In genomic region chr4:120232050-120232449, GRCh38 we compare ENCODE assay signal across 20 cellular contexts.
DNase-seq lines count a peak whose midpoint lies in the region; ATAC-seq, FAIRE-seq and TF ChIP-seq lines count a peak whose summit lies in the region.
"Had no signal": no experiment of that assay in that cellular context is flagged by ENCODE, and none has a peak within 500 bp of the region (broad histone marks: within the 10 kb centered on the region; RNA-seq: fewer than 3 reads in every experiment).

No MANE protein-coding gene starts in this region.

- H4K20me1 ChIP-seq in IMR-90 (ENCODE audit: insufficient read depth, low read length) (no peaks in the 10 kb centered on the region), astrocyte (ENCODE audit: insufficient read depth, low read length) (no peaks in the 10 kb centered on the region)
- H4K20me1 ChIP-seq: BLaER1 had no signal

- WGBS in IMR-90 (ENCODE audit: extremely low coverage in 2 of 2, insufficient read length in 1 of 2), 2 experiments, result 0% methylated on average over 1 of the region's 1 CpG; no CpG with 5 or more reads in 1 of the 2 experiments

- H3K27me3 ChIP-seq in IMR-90 (ENCODE audit: control insufficient read depth, insufficient read depth, low read length) (no peaks in the 10 kb centered on the region), astrocyte (ENCODE audit: insufficient read depth, low read length) (no peaks in the 10 kb centered on the region)
- H3K27me3 ChIP-seq: BLaER1 had no signal

- BruUV-seq in IMR-90 (replicated peaks; lab: Mats Ljungman, UMichigan), result no TSS peak

- no peak for ATAC-seq in IMR-90 (ENCODE audit: low read depth)

- H3K4ac ChIP-seq in IMR-90 (ENCODE audit: low read depth, low read length), result no peak overlapping the region

- H3K4me3 Mint-ChIP-seq in astrocyte (ENCODE audit: unreplicated experiment), result no peak overlapping the region
- H3K4me3 Mint-ChIP-seq: CD14-positive monocyte; CD4-positive, alpha-beta memory T cell; IgD-negative memory B cell had no signal

- H3K9me1 ChIP-seq in IMR-90 (ENCODE audit: insufficient read depth, low read length), result no peaks in the 10 kb centered on the region

- intact Hi-C loops in IMR-90 (cut with micrococcal nuclease), result no loop called here

- peaks cover 3% of the 10 kb centered on the region for H3K9me3 Mint-ChIP-seq in astrocyte (ENCODE audit: unreplicated experiment)

- peaks cover 4% of the 10 kb centered on the region for H3K4me1 Mint-ChIP-seq in astrocyte (ENCODE audit: low read depth, unreplicated experiment)
- H3K4me1 Mint-ChIP-seq: CD4-positive, alpha-beta memory T cell; IgD-negative memory B cell had no signal

- no peak overlapping the region for H2BK120ac ChIP-seq in IMR-90 (ENCODE audit: low read depth, low read length)

- dilution Hi-C loops in IMR-90 (cut with HindIII; ENCODE audit: low sequenced_read_pairs, unreplicated experiment), result no loop called here

- H3K79me2 ChIP-seq in astrocyte (ENCODE audit: insufficient read depth, low read length), result no peaks in the 10 kb centered on the region

- H2BK5ac ChIP-seq in IMR-90 (ENCODE audit: low read depth, low read length, poor library complexity, severe bottlenecking), result no peak overlapping the region

- no peak overlapping the region for H2BK15ac ChIP-seq in IMR-90 (ENCODE audit: low read depth, low read length)

- H3K27me3 Mint-ChIP-seq in astrocyte (ENCODE audit: low read depth, unreplicated experiment), result no peaks in the 10 kb centered on the region

- peak; percentile 1 for DNase-seq in IMR-90
- peak; percentile 20 for DNase-seq in astrocyte (ENCODE audit: low read depth)
- DNase-seq in choroid plexus epithelial cell (ENCODE audit: low read depth), result peak; percentile 31
- DNase-seq in iris pigment epithelial cell (ENCODE audit: low read depth), result peak; percentile 65
- no peak for DNase-seq in NCI-H146 (lab: John Stamatoyannopoulos, UW)
- DNase-seq in stimulated activated CD8-positive, alpha-beta memory T cell treated with anti-CD3 and anti-CD28 coated beads, Interleukin-4, amount 100 ng/mL, for 48 hours, result no peak
- DNase-seq in medulla oblongata (ENCODE audit: extremely low spot score), result no peak
- no peak for DNase-seq in DMS114 treated with DMSO at 0.1 percent for 48 hours (lab: John Stamatoyannopoulos, UW; ENCODE audit: unreplicated experiment)
- DNase-seq: 8988T; CD4-positive, alpha-beta memory T cell; DMS79 treated with DMSO at 0.1 percent for 48 hours; GF-D8; GM23248 had no signal

- H3K23ac ChIP-seq in IMR-90 (ENCODE audit: low read depth, low read length), result no peak overlapping the region

- TF ChIP-seq CTCF in IMR-90 (conservative IDR thresholded peaks at IDR 0.05; ENCODE audit: low read depth, low read length), result no peak
- TF ChIP-seq CTCF in astrocyte (IDR thresholded peaks at IDR 0.05; ENCODE audit: insufficient read depth, low read depth, low read length), result no peak
- no peak for TF ChIP-seq CTCF in choroid plexus epithelial cell (conservative IDR thresholded peaks at IDR 0.05; ENCODE audit: low read depth, low read length)

- POLR2A ChIA-PET in IMR-90 (lab: Charles Lee; ENCODE audit: unreplicated experiment), result no interaction called here

- H3K36me3 ChIP-seq in IMR-90 (ENCODE audit: control insufficient read depth, insufficient read depth, low read length) (no peaks in the 10 kb centered on the region), astrocyte (ENCODE audit: insufficient read depth, low read length) (no peaks in the 10 kb centered on the region)
- H3K36me3 ChIP-seq: BLaER1, HAP-1 had no signal

- H3K4me1 ChIP-seq in IMR-90 (ENCODE audit: control insufficient read depth, insufficient read depth, low read length) (no peaks in the 10 kb centered on the region), astrocyte (ENCODE audit: insufficient read depth, low read length) (no peaks in the 10 kb centered on the region)
- H3K4me1 ChIP-seq: BLaER1, HAP-1 had no signal

- no peak overlapping the region for H3K18ac ChIP-seq in IMR-90 (ENCODE audit: low read depth, low read length)

- no peak for TF ChIP-seq RAD21 in IMR-90 (IDR thresholded peaks at IDR 0.05; ENCODE audit: low read length)

- no peak overlapping the region for H2AK9ac ChIP-seq in IMR-90 (replicated peaks; ENCODE audit: low read depth, low read length, poor library complexity)

- no peak overlapping the region for H3K4me2 ChIP-seq in IMR-90 (ENCODE audit: low read depth, low read length)
- H3K4me2 ChIP-seq in astrocyte (ENCODE audit: low read length), result peak overlapping the region; percentile 25
- H3K4me2 ChIP-seq: BLaER1 had no signal

- H3K27ac Mint-ChIP-seq in astrocyte (ENCODE audit: unreplicated experiment), result no peak overlapping the region
- H3K27ac Mint-ChIP-seq: CD14-positive monocyte; CD4-positive, alpha-beta memory T cell; IgD-negative memory B cell had no signal

- H4K91ac ChIP-seq in IMR-90 (ENCODE audit: insufficient read depth, low read depth, low read length), result no peak overlapping the region

- H2BK20ac ChIP-seq in IMR-90 (ENCODE audit: low read depth, low read length), result no peak overlapping the region

- in situ Hi-C loops in IMR-90 (cut with MboI; ENCODE audit: low sequenced_read_pairs), result no loop called here

- H4K8ac ChIP-seq in IMR-90 (ENCODE audit: low read depth in 2 of 2, low read length in 2 of 2), result no peak overlapping the region

- no peak for TF ChIP-seq POLR2A in IMR-90 (IDR thresholded peaks at IDR 0.05; ENCODE audit: low read depth, low read length)

- no peak overlapping the region for H3K9ac ChIP-seq in IMR-90 (ENCODE audit: low read depth, low read length)
- no peak overlapping the region for H3K9ac ChIP-seq in astrocyte (ENCODE audit: low read length)
- H3K9ac ChIP-seq: BLaER1, GM23248 had no signal

- H3K14ac ChIP-seq in IMR-90 (replicated peaks; ENCODE audit: low read depth, low read length), result no peak overlapping the region

- no peak for FAIRE-seq in astrocyte (lab: Jason Lieb, UNC)
- FAIRE-seq: GM12891, GM19239, HTR-8/SVneo had no signal

- H3K9me3 ChIP-seq in IMR-90 (ENCODE audit: control insufficient read depth, insufficient read depth, low read length), result no peaks in the 10 kb centered on the region
- no peaks in the 10 kb centered on the region for H3K9me3 ChIP-seq in astrocyte (ENCODE audit: insufficient read depth, low read depth, low read length)
- H3K9me3 ChIP-seq: BLaER1, HAP-1 had no signal

- H2AK5ac ChIP-seq in IMR-90 (ENCODE audit: low read depth, low read length), result no peak overlapping the region

- H3K4me3 ChIP-seq in IMR-90 (ENCODE audit: insufficient read depth, low read depth, low read length) (no peak overlapping the region), astrocyte (ENCODE audit: insufficient read depth, low read depth, low read length) (no peak overlapping the region), choroid plexus epithelial cell (ENCODE audit: low read depth, low read length) (no peak overlapping the region)
- H3K4me3 ChIP-seq: BLaER1, GM23248, HAP-1 had no signal

- H2AFZ ChIP-seq in IMR-90 (replicated peaks; ENCODE audit: low read length, poor library complexity) (no peak overlapping the region), astrocyte (ENCODE audit: low read depth, low read length) (no peak overlapping the region)
- H2AFZ ChIP-seq: GM23248 had no signal

- H3K36me3 Mint-ChIP-seq in astrocyte (ENCODE audit: low read depth, unreplicated experiment), result no peaks in the 10 kb centered on the region
- H3K36me3 Mint-ChIP-seq: CD14-positive monocyte; CD4-positive, alpha-beta memory T cell had no signal

- H3K56ac ChIP-seq in IMR-90 (ENCODE audit: extremely low read depth, insufficient read depth, low read length), result no peak overlapping the region

- CTCF ChIA-PET in IMR-90 (lab: Yijun Ruan, JAX), result no interaction called here

- H3K27ac ChIP-seq in IMR-90 (ENCODE audit: insufficient read depth, low read length) (no peak overlapping the region), astrocyte (ENCODE audit: low read depth, low read length) (no peak overlapping the region)
- H3K27ac ChIP-seq: BLaER1, GM23248 had no signal

- H4K5ac ChIP-seq in IMR-90 (ENCODE audit: low read depth, low read length), result no peak overlapping the region

- no peaks in the 10 kb centered on the region for H3K79me1 ChIP-seq in IMR-90 (ENCODE audit: low read depth in 1 of 2, low read length in 2 of 2)

TF ChIP-seq in IMR-90, 13 proteins besides CTCF, POLR2A, EP300 and RAD21:
- TF ChIP-seq SMC3 (IDR thresholded peaks at IDR 0.05; ENCODE audit: low read depth, low read length) (no peak), MXI1 (IDR thresholded peaks at IDR 0.05; ENCODE audit: borderline replicate concordance, low read depth, low read length) (no peak), NFE2L2 (IDR thresholded peaks at IDR 0.05; ENCODE audit: low read depth, low read length) (no peak), FOS (IDR thresholded peaks at IDR 0.05; ENCODE audit: low read depth, low read length) (no peak), BHLHE40 (IDR thresholded peaks at IDR 0.05; ENCODE audit: low read depth, low read length) (no peak), RCOR1 (IDR thresholded peaks at IDR 0.05; ENCODE audit: insufficient replicate concordance, low read length) (no peak), MAFK (IDR thresholded peaks at IDR 0.05; ENCODE audit: low read depth, low read length) (no peak), CEBPB (IDR thresholded peaks at IDR 0.05; ENCODE audit: low read depth, low read length) (no peak), MAZ (IDR thresholded peaks at IDR 0.05; ENCODE audit: borderline replicate concordance, low read depth, low read length) (no peak), CHD1 (IDR thresholded peaks at IDR 0.05; ENCODE audit: low read depth, low read length) (no peak), ELK1 (IDR thresholded peaks at IDR 0.05; ENCODE audit: borderline replicate concordance, low read depth, low read length) (no peak), USF2 (IDR thresholded peaks at IDR 0.05; ENCODE audit: low read depth, low read length) (no peak), RFX5 (IDR thresholded peaks at IDR 0.05; ENCODE audit: low read depth, low read length) (no peak)
TF ChIP-seq in IMR-90: peak in this region for 0.

Comparison
In these comparisons a context has a peak if more than half of its experiments do, and no peak if none do; other contexts are left out.
1. DNase-seq: peak in IMR-90 (single experiment), astrocyte (single experiment), choroid plexus epithelial cell (single experiment) and iris pigment epithelial cell (single experiment); none in NCI-H146 (single experiment), stimulated activated CD8-positive, alpha-beta memory T cell treated with anti-CD3 and anti-CD28 coated beads, Interleukin-4, amount 100 ng/mL, for 48 hours (single experiment), medulla oblongata (single experiment) and DMS114 treated with DMSO at 0.1 percent for 48 hours (single experiment).